ENCODE assay signal across 17 cellular contexts in genomic region chr10:24643679-24644209, GRCh38.
DNase-seq lines count a peak whose midpoint lies in the region; ATAC-seq, FAIRE-seq and TF ChIP-seq lines count a peak whose summit lies in the region.
"Had no signal": no experiment of that assay in that cellular context is flagged by ENCODE, and none has a peak within 500 bp of the region (broad histone marks: within the 10 kb centered on the region; RNA-seq: fewer than 3 reads in every experiment).

No MANE protein-coding gene starts in this region.

- no peak overlapping the region for H3K56ac ChIP-seq in mesendoderm (ENCODE audit: low read length)

- peak; percentile 11 for ATAC-seq in HG03354 (IDR thresholded peaks at IDR 0.05; ENCODE audit: poor library complexity, severe bottlenecking, unreplicated experiment)
- no peak for ATAC-seq in activated naive CD4-positive, alpha-beta T cell treated with anti-CD3 and anti-CD28 coated beads, Interleukin-2, amount 50 U/mL, for 72 hours
- no peak for ATAC-seq in HG02840 (IDR thresholded peaks at IDR 0.05; ENCODE audit: low FRiP score, unreplicated experiment)

- no peak overlapping the region for H3K4ac ChIP-seq in mesendoderm (ENCODE audit: low read depth, low read length)

- no peak overlapping the region for H3K18ac ChIP-seq in mesendoderm (ENCODE audit: low read length)

- H3K36me3 Mint-ChIP-seq in activated naive CD4-positive, alpha-beta T cell treated with anti-CD3 and anti-CD28 coated beads, Interleukin-2, amount 50 U/mL, for 72 hours: no peaks in the 10 kb centered on the region

- H2AK5ac ChIP-seq in mesendoderm (ENCODE audit: low read length): no peak overlapping the region

- H3K4me1 ChIP-seq in mesendoderm (ENCODE audit: control insufficient read depth, low read depth, low read length): no peaks in the 10 kb centered on the region
- H3K4me1 ChIP-seq: vagina had no signal

- H3K27ac ChIP-seq in mesendoderm (ENCODE audit: low read depth, low read length): no peak overlapping the region
- H3K27ac ChIP-seq: SK-N-MC, vagina had no signal

- no peak overlapping the region for H4K5ac ChIP-seq in mesendoderm (ENCODE audit: low read length)

- H2BK120ac ChIP-seq in mesendoderm (ENCODE audit: low read depth, low read length): no peak overlapping the region

- H2BK15ac ChIP-seq in mesendoderm (replicated peaks; ENCODE audit: low read depth): no peak overlapping the region

- no peak overlapping the region for H4K8ac ChIP-seq in mesendoderm (ENCODE audit: low read depth, low read length)

- TF ChIP-seq CTCF in bronchial epithelial cell (IDR thresholded peaks at IDR 0.05; ENCODE audit: insufficient read depth, low read length, severe bottlenecking): no peak

- H3K4me3 ChIP-seq in bronchial epithelial cell (ENCODE audit: low read depth, low read length): no peak overlapping the region
- no peak overlapping the region for H3K4me3 ChIP-seq in mesendoderm (ENCODE audit: low read length)
- H3K4me3 ChIP-seq: SK-N-MC, vagina had no signal

- H3K36me3 ChIP-seq in bronchial epithelial cell (ENCODE audit: control insufficient read depth, insufficient read depth, low read length) (no peaks in the 10 kb centered on the region), mesendoderm (ENCODE audit: control insufficient read depth, insufficient read depth, low read length) (no peaks in the 10 kb centered on the region)
- H3K36me3 ChIP-seq: vagina had no signal

- H3K4me2 ChIP-seq in mesendoderm (ENCODE audit: low read length): no peak overlapping the region

- no peaks in the 10 kb centered on the region for H3K79me2 ChIP-seq in mesendoderm (ENCODE audit: control insufficient read depth, insufficient read depth, low read length)

- no peak for FAIRE-seq in bronchial epithelial cell (lab: Jason Lieb, UNC)

- H3K79me1 ChIP-seq in mesendoderm (ENCODE audit: low read length): no peaks in the 10 kb centered on the region

- H3K27me3 ChIP-seq in bronchial epithelial cell (ENCODE audit: control insufficient read depth, insufficient read depth, low read length) (no peaks in the 10 kb centered on the region), mesendoderm (ENCODE audit: insufficient read depth, low read length, poor library complexity) (no peaks in the 10 kb centered on the region)
- H3K27me3 ChIP-seq: vagina had no signal

- H2BK5ac ChIP-seq in mesendoderm (ENCODE audit: low read length): no peak overlapping the region

- no peaks in the 10 kb centered on the region for H3K9me3 Mint-ChIP-seq in activated naive CD4-positive, alpha-beta T cell treated with anti-CD3 and anti-CD28 coated beads, Interleukin-2, amount 50 U/mL, for 72 hours
- H3K9me3 Mint-ChIP-seq: activated naive CD8-positive, alpha-beta T cell treated with anti-CD3 and anti-CD28 coated beads, Interleukin-2, amount 50 U/mL, for 24 hours; CD14-positive monocyte; mesothelial cell of epicardium; nephron had no signal

- no peak overlapping the region for H3K27ac Mint-ChIP-seq in activated naive CD4-positive, alpha-beta T cell treated with anti-CD3 and anti-CD28 coated beads, Interleukin-2, amount 50 U/mL, for 72 hours
- H3K27ac Mint-ChIP-seq: activated naive CD8-positive, alpha-beta T cell treated with anti-CD3 and anti-CD28 coated beads, Interleukin-2, amount 50 U/mL, for 24 hours; CD14-positive monocyte; mesothelial cell of epicardium; nephron had no signal

- peak; percentile 4 for DNase-seq in Daoy (ENCODE audit: low read depth)
- DNase-seq in bronchial epithelial cell (ENCODE audit: low read depth): peak; percentile 33
- peak; percentile 5 for DNase-seq in mesendoderm
- DNase-seq in activated gamma-delta T cell (lab: John Stamatoyannopoulos, UW): no peak
- DNase-seq in activated naive CD4-positive, alpha-beta T cell treated with anti-CD3 and anti-CD28 coated beads, Interleukin-2, amount 50 U/mL, for 72 hours (ENCODE audit: low spot score in 2 of 2): no peak
- DNase-seq in COLO668 (lab: John Stamatoyannopoulos, UW; ENCODE audit: unreplicated experiment): no peak
- DNase-seq: activated CD4-positive, CD25-positive, alpha-beta regulatory T cell treated with anti-CD3 and anti-CD28 coated beads, Interleukin-2, amount 50 U/mL, for 72 hours; activated naive CD8-positive, alpha-beta T cell treated with anti-CD3 and anti-CD28 coated beads, Interleukin-2, amount 50 U/mL, for 24 hours; posterior cingulate gyrus; stimulated activated CD4-positive, alpha-beta T cell treated with anti-CD3 and anti-CD28 coated beads, Interleukin-4, amount 100 ng/mL, for 4 hours had no signal

- no CpG with 5 or more reads among the region's 6 CpGs for WGBS in mesendoderm (ENCODE audit: extremely low coverage, insufficient coverage, low lambda C conversion rate)

- H3K23ac ChIP-seq in mesendoderm (ENCODE audit: low read length): no peak overlapping the region

- no peak overlapping the region for H3K9ac ChIP-seq in mesendoderm (ENCODE audit: low read length)

Comparison
In these comparisons a context has a peak if more than half of its experiments do, and no peak if none do; other contexts are left out.
1. DNase-seq: peak in Daoy (single experiment), bronchial epithelial cell (single experiment) and mesendoderm (single experiment); none in activated gamma-delta T cell (single experiment), activated naive CD4-positive, alpha-beta T cell treated with anti-CD3 and anti-CD28 coated beads, Interleukin-2, amount 50 U/mL, for 72 hours (0 of 2) and COLO668 (single experiment).